Comparison of ENCODE assay signal across 11 cellular contexts in genomic region chr1:162040657-162041056, GRCh38. TPM values are rescaled to one million over a fixed set of nuclear protein-coding genes. Genes with fewer than 3 reads are reported as not detected.
DNase-seq lines count a peak whose midpoint lies in the region; ATAC-seq, FAIRE-seq and TF ChIP-seq lines count a peak whose summit lies in the region.
"Had no signal": no experiment of that assay in that cellular context is flagged by ENCODE, and none has a peak within 500 bp of the region (broad histone marks: within the 10 kb centered on the region; RNA-seq: fewer than 3 reads in every experiment).

No MANE protein-coding gene starts in this region.

- H3K14ac ChIP-seq in H1 (ENCODE audit: insufficient read length), result no peak overlapping the region

- H4K5ac ChIP-seq in H1 (ENCODE audit: insufficient read length, low read depth, low read length), result no peak overlapping the region

- H2BK12ac ChIP-seq in H1 (ENCODE audit: low read depth, low read length), result no peak overlapping the region

- peak; percentile 61 for DNase-seq in SIG-M5 treated with dmso at 0.1 percent for 504 hours (lab: John Stamatoyannopoulos, UW; ENCODE audit: unreplicated experiment)
- DNase-seq in SIG-M5 (lab: John Stamatoyannopoulos, UW), result no peak
- DNase-seq in H1 (ENCODE audit: low read depth in 1 of 2, low spot score in 2 of 2), result no peak
- no peak for DNase-seq in smooth muscle cell (lab: John Stamatoyannopoulos, UW; ENCODE audit: unreplicated experiment)
- no peak for DNase-seq in dorsolateral prefrontal cortex
- DNase-seq in SHP77 (lab: John Stamatoyannopoulos, UW), result no peak
- no peak for DNase-seq in T-helper 17 cell
- DNase-seq: MG63; stimulated activated naive CD4-positive, alpha-beta T cell treated with Interleukin-2 at 50 U/mL for 16 hours had no signal

- H3K79me2 ChIP-seq in OCI-LY3 (ENCODE audit: low read length) (no peaks in the 10 kb centered on the region), H1 (ENCODE audit: control insufficient read depth in 1 of 2, insufficient read depth in 2 of 2, low read length in 2 of 2) (no peaks in the 10 kb centered on the region), smooth muscle cell (ENCODE audit: low read depth) (no peaks in the 10 kb centered on the region)

- H3K36me3 ChIP-seq in OCI-LY3 (replicated peaks; ENCODE audit: low read depth, low read length) (no peaks in the 10 kb centered on the region), H1 (ENCODE audit: control insufficient read depth in 2 of 4, insufficient read depth in 4 of 4, low read length in 3 of 4) (no peaks in the 10 kb centered on the region), smooth muscle cell (ENCODE audit: low read depth) (no peaks in the 10 kb centered on the region)
- H3K36me3 ChIP-seq: MG63 had no signal

- peak; percentile 44 to 45; a peak in 3 of 4 replicates for TF ChIP-seq RAD21 in H1 (IDR thresholded peaks at IDR 0.05 in 1 of 2, conservative IDR thresholded peaks at IDR 0.05 in 1 of 2; ENCODE audit: low read depth in 2 of 2, low read length in 2 of 2)

- H3K9me3 ChIP-seq in OCI-LY3 (ENCODE audit: insufficient read depth, low read length), result no peaks in the 10 kb centered on the region
- no peaks in the 10 kb centered on the region for H3K9me3 ChIP-seq in H1 (ENCODE audit: insufficient read depth in 2 of 2, low read depth in 1 of 2, low read length in 1 of 2)
- no peaks in the 10 kb centered on the region for H3K9me3 ChIP-seq in smooth muscle cell (replicated peaks; ENCODE audit: low read depth)
- no peaks in the 10 kb centered on the region for H3K9me3 ChIP-seq in T-helper 17 cell (ENCODE audit: control insufficient read depth, low read length, poor library complexity, severe bottlenecking)
- H3K9me3 ChIP-seq: MG63 had no signal

- H3K18ac ChIP-seq in H1 (ENCODE audit: extremely low read depth, low read length), result peak overlapping the region; percentile 38; the same call in 1 of the 2 replicates

- H3K4me1 ChIP-seq in OCI-LY3 (ENCODE audit: low read length) (no peaks in the 10 kb centered on the region), H1 (replicated peaks in 1 of 4; ENCODE audit: control insufficient read depth in 3 of 4, insufficient read depth in 4 of 4, low read length in 3 of 4) (no peaks in the 10 kb centered on the region; a peak in 1 of 7 replicates), smooth muscle cell (ENCODE audit: low read depth) (no peaks in the 10 kb centered on the region)

- peak; percentile 62 for TF ChIP-seq CTCF in OCI-LY3 (IDR thresholded peaks at IDR 0.05; ENCODE audit: low read depth, low read length)
- peak in 2 of 3 experiments; percentile 55 to 74; a peak in 3 of 4 replicates for TF ChIP-seq CTCF in H1 (IDR thresholded peaks at IDR 0.05; ENCODE audit: control extremely low read depth in 1 of 3, insufficient read depth in 1 of 3, low read depth in 1 of 3, low read length in 3 of 3)
- TF ChIP-seq CTCF in smooth muscle cell (IDR thresholded peaks at IDR 0.05; ENCODE audit: borderline replicate concordance, insufficient read depth, poor library complexity, severe bottlenecking), result peak; percentile 32
- TF ChIP-seq CTCF in dorsolateral prefrontal cortex (IDR thresholded peaks at IDR 0.05 in 54 of 56, conservative IDR thresholded peaks at IDR 0.05 in 2 of 56; ENCODE audit: low read depth in 1 of 56, partially characterized antibody in 56 of 56), result peak in 22 of 56 donors; percentile 4 to 39 (median 22)

- no peaks in the 10 kb centered on the region for H3F3A ChIP-seq in smooth muscle cell (ENCODE audit: low read depth)

- H2BK120ac ChIP-seq in H1 (replicated peaks; ENCODE audit: low read depth, low read length), result no peak overlapping the region

- H3K36me3 Mint-ChIP-seq in T-helper 17 cell (ENCODE audit: low read depth), result no peaks in the 10 kb centered on the region
- H3K36me3 Mint-ChIP-seq: CD4-positive, CD25-positive, alpha-beta regulatory T cell had no signal

- peak; percentile 57 for FAIRE-seq in H1 (lab: Jason Lieb, UNC)

- no peak overlapping the region for H4K91ac ChIP-seq in H1 (replicated peaks; ENCODE audit: insufficient read length, low read length)

- no peak overlapping the region for H2AK5ac ChIP-seq in H1 (ENCODE audit: low read depth, low read length)

- no peak overlapping the region for H3K56ac ChIP-seq in H1 (replicated peaks; ENCODE audit: insufficient read length, low read depth, low read length)

- no peak for ATAC-seq in T-helper 17 cell

- no peak for TF ChIP-seq POLR2A in H1 (IDR thresholded peaks at IDR 0.05; ENCODE audit: control extremely low read depth in 1 of 2, low read depth in 2 of 2, low read length in 2 of 2)

- H3K79me1 ChIP-seq in H1 (ENCODE audit: low read depth, low read length), result no peaks in the 10 kb centered on the region

- H2AFZ ChIP-seq in OCI-LY3 (ENCODE audit: low read depth, low read length) (no peak overlapping the region), H1 (ENCODE audit: low read length) (peak overlapping the region; percentile 99), smooth muscle cell (ENCODE audit: low read depth) (no peak overlapping the region)

- H3K23me2 ChIP-seq in H1 (ENCODE audit: low read depth, low read length), result no peaks in the 10 kb centered on the region

- no peak overlapping the region for H3K4me3 Mint-ChIP-seq in T-helper 17 cell
- H3K4me3 Mint-ChIP-seq: CD4-positive, CD25-positive, alpha-beta regulatory T cell had no signal

- H3K23ac ChIP-seq in H1 (ENCODE audit: insufficient read length), result no peak overlapping the region

- H4K20me1 ChIP-seq in OCI-LY3 (ENCODE audit: insufficient read depth, low read length) (no peaks in the 10 kb centered on the region), H1 (replicated peaks in 1 of 2; ENCODE audit: control insufficient read depth in 1 of 2, insufficient read depth in 2 of 2, low read length in 2 of 2) (no peaks in the 10 kb centered on the region), smooth muscle cell (ENCODE audit: low read depth) (no peaks in the 10 kb centered on the region)

- H3K9ac ChIP-seq in OCI-LY3 (ENCODE audit: low read length), result no peak overlapping the region
- no peak overlapping the region; a peak in 1 of 7 replicates for H3K9ac ChIP-seq in H1 (replicated peaks in 1 of 4; ENCODE audit: extremely low read depth in 1 of 4, low read depth in 3 of 4, low read length in 3 of 4)
- no peak overlapping the region for H3K9ac ChIP-seq in smooth muscle cell (ENCODE audit: low read depth)

- CTCF ChIA-PET in H1 (lab: Charles Lee; ENCODE audit: partially characterized antibody), result interaction anchor here (0.8 to 2.1 kb wide), 12 partner anchors 10 to 526 kb away, joined by 3 to 12 read pairs (median 4); partner anchors contain the start of gene OLFML2B

- no peak overlapping the region for H3K4me3 ChIP-seq in OCI-LY3 (ENCODE audit: low read length)
- no peak overlapping the region for H3K4me3 ChIP-seq in H1 (ENCODE audit: extremely low read depth in 1 of 4, insufficient read depth in 2 of 4, low read depth in 3 of 4, low read length in 4 of 4)
- no peak overlapping the region for H3K4me3 ChIP-seq in smooth muscle cell
- no peak overlapping the region for H3K4me3 ChIP-seq in dorsolateral prefrontal cortex
- H3K4me3 ChIP-seq: MG63 had no signal

- H3K4me2 ChIP-seq in OCI-LY3 (ENCODE audit: low read length), result no peak overlapping the region
- no peak overlapping the region for H3K4me2 ChIP-seq in H1 (ENCODE audit: insufficient read depth in 1 of 2, low read depth in 2 of 2, low read length in 2 of 2)
- H3K4me2 ChIP-seq in smooth muscle cell, result no peak overlapping the region

- H3K27me3 Mint-ChIP-seq in T-helper 17 cell, result peaks cover 38% of the 10 kb centered on the region

- H3K27ac ChIP-seq in OCI-LY3 (ENCODE audit: low read length), result no peak overlapping the region
- H3K27ac ChIP-seq in H1 (ENCODE audit: low read depth, low read length), result no peak overlapping the region
- H3K27ac ChIP-seq in smooth muscle cell (ENCODE audit: low read depth), result no peak overlapping the region
- H3K27ac ChIP-seq in dorsolateral prefrontal cortex, result no peak overlapping the region

- POLR2A ChIA-PET in H1 (lab: Charles Lee; ENCODE audit: partially characterized antibody), result no interaction called here

- no peak overlapping the region for H4K8ac ChIP-seq in H1 (ENCODE audit: extremely low read depth, insufficient read depth, low read length)

- intact Hi-C loops in dorsolateral prefrontal cortex (cut with DNase I), result no loop called here

- TF ChIP-seq EP300 in H1 (IDR thresholded peaks at IDR 0.05; ENCODE audit: borderline replicate concordance in 1 of 2, low read depth in 2 of 2, low read length in 2 of 2), result no peak

- peaks cover 14% of the 10 kb centered on the region for H3K27me3 ChIP-seq in OCI-LY3 (ENCODE audit: low read depth, low read length)
- no peaks in the 10 kb centered on the region for H3K27me3 ChIP-seq in H1 (replicated peaks in 1 of 4; ENCODE audit: control insufficient read depth in 3 of 4, extremely low read depth in 1 of 4, insufficient read depth in 3 of 4, low read length in 3 of 4)
- H3K27me3 ChIP-seq in smooth muscle cell (ENCODE audit: low read depth), result no peaks in the 10 kb centered on the region
- peaks cover 0 to 3% (median 0%) of the 10 kb centered on the region in 45 donors for H3K27me3 ChIP-seq in dorsolateral prefrontal cortex

- H3K4ac ChIP-seq in H1 (replicated peaks; ENCODE audit: insufficient read length, low read depth, low read length), result no peak overlapping the region

- no peak overlapping the region for H2BK20ac ChIP-seq in H1 (ENCODE audit: low read length)

- no peak overlapping the region for H3K27ac Mint-ChIP-seq in T-helper 17 cell
- H3K27ac Mint-ChIP-seq: CD4-positive, CD25-positive, alpha-beta regulatory T cell had no signal

- peaks cover 3% of the 10 kb centered on the region for H3K4me1 Mint-ChIP-seq in T-helper 17 cell
- H3K4me1 Mint-ChIP-seq: CD4-positive, CD25-positive, alpha-beta regulatory T cell had no signal

- H2BK15ac ChIP-seq in H1 (ENCODE audit: low read length), result no peak overlapping the region

- no peak overlapping the region for H2BK5ac ChIP-seq in H1 (ENCODE audit: low read depth, low read length)

RNA-seq across cellular contexts. Expression of gene OLFML2B, which starts 17.0 kb away (rescaled TPM):
- 8.4 and 10.4 TPM in 2 replicates for total RNA-seq in H1 (2021; fragmentation: NEBNext Ultra II Directional; extraction: Animal tissue kit (Norgen Biotek cat#: 25700))
- polyA plus RNA-seq in H1 (2011; rRNA removed) (6.5 and 7.8 TPM in 2 replicates), smooth muscle cell (6.0 and 9.7 TPM in 2 replicates)
- polyA plus RNA-seq in H1 (2011; cell fraction: cytosol; rRNA removed), result 4.4 TPM
- polyA plus RNA-seq in H1 (2011; cell fraction: nucleus; rRNA removed), result 8.2 TPM
- 8.7 to 11.2 TPM (median 10.2 TPM) in 4 replicates for polyA plus RNA-seq in H1 (2012, experiment 1 of 2)
- polyA plus RNA-seq in H1 (2012, experiment 2 of 2), result 5.0 TPM
- 17.4 TPM for polyA plus RNA-seq in H1 (2013, experiment 1 of 2)
- 14.7 TPM for polyA plus RNA-seq in H1 (2013, experiment 2 of 2)
- polyA minus RNA-seq in H1 (2011; rRNA and poly(A)+ RNA removed), result 4.4 and 10.8 TPM in 2 replicates
- polyA minus RNA-seq in H1 (2011; cell fraction: cytosol; rRNA and poly(A)+ RNA removed), result 4.8 TPM
- polyA minus RNA-seq in H1 (2011; cell fraction: nucleus; rRNA and poly(A)+ RNA removed), result 3.3 TPM
- total RNA-seq in smooth muscle cell (2.2 and 5.9 TPM in 2 replicates), dorsolateral prefrontal cortex (10 to 100 TPM in 7 of 120 experiments, 1 to 10 TPM in 113; 1.4 to 18.5 (median 5.7) TPM), T-helper 17 cell (not detected)
- total RNA-seq: CD4-positive, CD25-positive, alpha-beta regulatory T cell had no signal

RNA-seq across cellular contexts. Expression of gene NOS1AP, which starts 28.8 kb away (rescaled TPM):
- total RNA-seq in H1 (2021; fragmentation: NEBNext Ultra II Directional; extraction: Animal tissue kit (Norgen Biotek cat#: 25700)), result 11.4 and 12.1 TPM in 2 replicates
- 2.4 and 4.9 TPM in 2 replicates for polyA plus RNA-seq in H1 (2011; rRNA removed)
- 2.4 TPM for polyA plus RNA-seq in H1 (2011; cell fraction: cytosol; rRNA removed)
- polyA plus RNA-seq in H1 (2011; cell fraction: nucleus; rRNA removed), result 9.6 TPM
- 5.1 to 7.5 TPM (median 5.5 TPM) in 4 replicates for polyA plus RNA-seq in H1 (2012, experiment 1 of 2)
- 3.4 TPM for polyA plus RNA-seq in H1 (2012, experiment 2 of 2)
- 4.1 TPM for polyA plus RNA-seq in H1 (2013, experiment 1 of 2)
- 4.1 TPM for polyA plus RNA-seq in H1 (2013, experiment 2 of 2)
- polyA minus RNA-seq in H1 (2011; rRNA and poly(A)+ RNA removed), result 5.8 and 8.0 TPM in 2 replicates
- 10.8 TPM for polyA minus RNA-seq in H1 (2011; cell fraction: cytosol; rRNA and poly(A)+ RNA removed)
- 30.6 TPM for polyA minus RNA-seq in H1 (2011; cell fraction: nucleus; rRNA and poly(A)+ RNA removed)
- 0.04 and 0.54 TPM in 2 replicates for total RNA-seq in smooth muscle cell
- polyA plus RNA-seq in smooth muscle cell, result 0.80 and 0.97 TPM in 2 replicates
- 10 to 100 TPM; 23.1 to 93.8 (median 58.4) TPM for total RNA-seq in dorsolateral prefrontal cortex
- total RNA-seq in T-helper 17 cell, result not detected
- total RNA-seq: CD4-positive, CD25-positive, alpha-beta regulatory T cell had no signal
- polyA plus RNA-seq: CD4-positive, CD25-positive, alpha-beta regulatory T cell had no signal
